ENCODE assay signal across 1 cellular context in genomic region chr7:135644154-135644553, GRCh38.
TF ChIP-seq lines count a peak whose summit lies in the region.

No MANE protein-coding gene starts in this region.

TF ChIP-seq in K562, 482 proteins besides CTCF, POLR2A, EP300 and RAD21 (continued from another document and continues in another):
- TF ChIP-seq ZBTB11 (CRISPR knock-in tag; IDR thresholded peaks at IDR 0.05): no peak
- TF ChIP-seq DACH1 (IDR thresholded peaks at IDR 0.05; ENCODE audit: partially characterized antibody): no peak
- no peak for TF ChIP-seq ZKSCAN3 (CRISPR knock-in tag; IDR thresholded peaks at IDR 0.05)
- no peak for TF ChIP-seq TFAM (CRISPR knock-in tag; conservative IDR thresholded peaks at IDR 0.05)
- TF ChIP-seq CXXC5 (CRISPR knock-in tag; IDR thresholded peaks at IDR 0.05): peak; percentile 69
- no peak for TF ChIP-seq ELF2 (CRISPR knock-in tag; IDR thresholded peaks at IDR 0.05)
- peak; percentile 91 for TF ChIP-seq CEBPG (CRISPR knock-in tag; IDR thresholded peaks at IDR 0.05)
- peak; percentile 92 to 95 for TF ChIP-seq CEBPG (tag; conservative IDR thresholded peaks at IDR 0.05 in 1 of 2, IDR thresholded peaks at IDR 0.05 in 1 of 2)
- TF ChIP-seq ARID3A (IDR thresholded peaks at IDR 0.05; ENCODE audit: borderline replicate concordance, low read depth, low read length): no peak
- peak; percentile 55; the same call in 1 of the 2 replicates for TF ChIP-seq ZNF589 (CRISPR knock-in tag; IDR thresholded peaks at IDR 0.05; ENCODE audit: low read depth)
- TF ChIP-seq SPI1 (IDR thresholded peaks at IDR 0.05; ENCODE audit: borderline replicate concordance, low read depth, low read length): no peak
- no peak for TF ChIP-seq ZNF12 (CRISPR knock-in tag; IDR thresholded peaks at IDR 0.05)
- no peak for TF ChIP-seq THAP12 (CRISPR knock-in tag; IDR thresholded peaks at IDR 0.05)
- TF ChIP-seq E2F1 (CRISPR knock-in tag; IDR thresholded peaks at IDR 0.05): no peak
- TF ChIP-seq ZNF165 (CRISPR knock-in tag; IDR thresholded peaks at IDR 0.05; ENCODE audit: borderline replicate concordance): no peak
- TF ChIP-seq ZNF395 (CRISPR knock-in tag; IDR thresholded peaks at IDR 0.05): no peak
- TF ChIP-seq FOSL1 (tag; conservative IDR thresholded peaks at IDR 0.05): no peak
- no peak for TF ChIP-seq SMC3 (conservative IDR thresholded peaks at IDR 0.05; ENCODE audit: insufficient read depth, low read depth, low read length)
- no peak for TF ChIP-seq FOXP1 (CRISPR knock-in tag; IDR thresholded peaks at IDR 0.05)
- no peak for TF ChIP-seq PML (IDR thresholded peaks at IDR 0.05; ENCODE audit: low read length)
- TF ChIP-seq TCF7L2 (IDR thresholded peaks at IDR 0.05; ENCODE audit: low read depth, low read length): no peak
- TF ChIP-seq SMAD4 (CRISPR knock-in tag; conservative IDR thresholded peaks at IDR 0.05): peak; percentile 84; the same call in 1 of the 2 replicates
- TF ChIP-seq HNRNPUL1 (IDR thresholded peaks at IDR 0.05; ENCODE audit: low read length): no peak
- TF ChIP-seq PBX2 (CRISPR knock-in tag; IDR thresholded peaks at IDR 0.05; ENCODE audit: low read depth): no peak
- no peak for TF ChIP-seq PBX2 (tag; conservative IDR thresholded peaks at IDR 0.05; ENCODE audit: low read depth)
- no peak for TF ChIP-seq NFIX (CRISPR knock-in tag; IDR thresholded peaks at IDR 0.05; ENCODE audit: low read depth)
- no peak for TF ChIP-seq ATF2 (CRISPR knock-in tag; IDR thresholded peaks at IDR 0.05)
- TF ChIP-seq MAZ (CRISPR knock-in tag; conservative IDR thresholded peaks at IDR 0.05 in 1 of 2, IDR thresholded peaks at IDR 0.05 in 1 of 2): no peak
- peak; percentile 44; the same call in 1 of the 2 replicates for TF ChIP-seq BACH1 (tag; IDR thresholded peaks at IDR 0.05)
- TF ChIP-seq MAFK (IDR thresholded peaks at IDR 0.05; ENCODE audit: low read length): no peak
- TF ChIP-seq ZBTB5 (IDR thresholded peaks at IDR 0.05): no peak
- TF ChIP-seq ZKSCAN1 (IDR thresholded peaks at IDR 0.05; ENCODE audit: low read depth, low read length): no peak
- no peak for TF ChIP-seq CTBP1 (IDR thresholded peaks at IDR 0.05; ENCODE audit: borderline replicate concordance)
- 0 out of 2 replicates have a peak, but pooled peaks have one; percentile 11 for TF ChIP-seq ZBTB9 (CRISPR knock-in tag; IDR thresholded peaks at IDR 0.05)
- TF ChIP-seq GTF2F1 (IDR thresholded peaks at IDR 0.05; ENCODE audit: low read depth, low read length): no peak
- no peak for TF ChIP-seq CBX3 (IDR thresholded peaks at IDR 0.05; ENCODE audit: borderline replicate concordance in 1 of 2, low read length in 2 of 2)
- TF ChIP-seq RBM34 (IDR thresholded peaks at IDR 0.05; ENCODE audit: borderline replicate concordance, insufficient read depth, low read length): no peak
- no peak for TF ChIP-seq POLR2B (IDR thresholded peaks at IDR 0.05; ENCODE audit: low read depth, partially characterized antibody)
- TF ChIP-seq NFIC (IDR thresholded peaks at IDR 0.05): no peak
- TF ChIP-seq KDM4B (IDR thresholded peaks at IDR 0.05; ENCODE audit: borderline replicate concordance in 2 of 2, low read depth in 1 of 2): no peak
- no peak for TF ChIP-seq ZNF212 (CRISPR knock-in tag; IDR thresholded peaks at IDR 0.05)
- TF ChIP-seq FOXJ3 (CRISPR knock-in tag; IDR thresholded peaks at IDR 0.05): no peak
- no peak for TF ChIP-seq ZZZ3 (IDR thresholded peaks at IDR 0.05)
- no peak for TF ChIP-seq MYNN (IDR thresholded peaks at IDR 0.05)
- no peak for TF ChIP-seq MYNN (CRISPR knock-in tag; IDR thresholded peaks at IDR 0.05)
- TF ChIP-seq CBFB (CRISPR knock-in tag; IDR thresholded peaks at IDR 0.05): no peak
- no peak for TF ChIP-seq VEZF1 (CRISPR knock-in tag; IDR thresholded peaks at IDR 0.05)
- TF ChIP-seq ZNF175 (CRISPR knock-in tag; IDR thresholded peaks at IDR 0.05; ENCODE audit: low read depth): 0 out of 2 replicates have a peak, but pooled peaks have one; percentile 71
- no peak for TF ChIP-seq NBN (IDR thresholded peaks at IDR 0.05; ENCODE audit: low read depth)
- TF ChIP-seq MED1 (CRISPR knock-in tag; IDR thresholded peaks at IDR 0.05; ENCODE audit: borderline replicate concordance): no peak
